Comparison of ENCODE assay signal across 1 cellular context in genomic region chr17:21373696-21374454, GRCh38.
TF ChIP-seq lines count a peak whose summit lies in the region.

No MANE protein-coding gene starts in this region.

TF ChIP-seq in HepG2, 621 proteins besides CTCF, POLR2A, EP300 and RAD21 (continued from another document):
- TF ChIP-seq FUBP1 (CRISPR knock-in tag; IDR thresholded peaks at IDR 0.05; ENCODE audit: borderline replicate concordance) (no peak), ZFP36 (IDR thresholded peaks at IDR 0.05; ENCODE audit: borderline replicate concordance, low read depth, low read length, partially characterized antibody) (no peak), THAP8 (CRISPR knock-in tag; IDR thresholded peaks at IDR 0.05; ENCODE audit: borderline replicate concordance) (no peak), ZHX1 (CRISPR knock-in tag; IDR thresholded peaks at IDR 0.05; ENCODE audit: low read depth) (no peak), NFE2 (CRISPR knock-in tag; IDR thresholded peaks at IDR 0.05) (no peak)
